Comparison of ENCODE assay signal across 8 cellular contexts in genomic region chr4:166594326-166594946, GRCh38.
DNase-seq lines count a peak whose midpoint lies in the region; ATAC-seq and TF ChIP-seq lines count a peak whose summit lies in the region.

No MANE protein-coding gene starts in this region.

- TF ChIP-seq CTCF in LNCAP (IDR thresholded peaks at IDR 0.05) (peak; percentile 60), SU-DHL-6 (IDR thresholded peaks at IDR 0.05; ENCODE audit: insufficient read depth, low read length, poor library complexity, severe bottlenecking) (peak; percentile 87), gastrocnemius medialis (IDR thresholded peaks at IDR 0.05 in 4 of 5, conservative IDR thresholded peaks at IDR 0.05 in 1 of 5) (no peak)

- peak overlapping the region; percentile 46; the same call in 1 of the 2 replicates for H3K27ac ChIP-seq in SU-DHL-6 (ENCODE audit: low read depth, low read length)
- H3K27ac ChIP-seq in gastrocnemius medialis = no peak overlapping the region
- no peak overlapping the region for H3K27ac ChIP-seq in naive thymus-derived CD4-positive, alpha-beta T cell (ENCODE audit: low read depth, low read length)

- no peaks in the 10 kb centered on the region for H3K4me1 Mint-ChIP-seq in naive thymus-derived CD4-positive, alpha-beta T cell

- H2AFZ ChIP-seq in SU-DHL-6 (ENCODE audit: low read depth, low read length, severe bottlenecking) = peak overlapping the region; percentile 62

- no peak overlapping the region for H3K4me3 Mint-ChIP-seq in naive thymus-derived CD4-positive, alpha-beta T cell

- H3K27me3 Mint-ChIP-seq in naive thymus-derived CD4-positive, alpha-beta T cell = no peaks in the 10 kb centered on the region

- CTCF ChIA-PET in naive thymus-derived CD4-positive, alpha-beta T cell (lab: Charles Lee) = no interaction called here

- no peaks in the 10 kb centered on the region for H3K9me2 ChIP-seq in SU-DHL-6 (replicated peaks; ENCODE audit: insufficient read depth, low read length)

- H3K36me3 ChIP-seq in SU-DHL-6 (ENCODE audit: low read length) = no peaks in the 10 kb centered on the region; the same call in 1 of the 2 replicates
- H3K36me3 ChIP-seq in gastrocnemius medialis = no peaks in the 10 kb centered on the region
- H3K36me3 ChIP-seq in naive thymus-derived CD4-positive, alpha-beta T cell (ENCODE audit: control insufficient read depth in 2 of 3, insufficient read depth in 3 of 3, low read length in 3 of 3) = no peaks in the 10 kb centered on the region

- H3K9me3 ChIP-seq in SU-DHL-6 (ENCODE audit: insufficient read depth, low read length) (no peaks in the 10 kb centered on the region), gastrocnemius medialis (no peaks in the 10 kb centered on the region)
- H3K9me3 ChIP-seq in naive thymus-derived CD4-positive, alpha-beta T cell (ENCODE audit: control insufficient read depth in 2 of 3, low read length in 3 of 3) = no peaks in the 10 kb centered on the region

- H3K79me2 ChIP-seq in SU-DHL-6 (ENCODE audit: insufficient read depth, low read length) = no peaks in the 10 kb centered on the region

- peak; percentile 67 for DNase-seq in G401 (ENCODE audit: low spot score)
- peak; percentile 76 for DNase-seq in iPS-NIHi11 (ENCODE audit: low spot score)
- no peak for DNase-seq in gastrocnemius medialis
- no peak for DNase-seq in naive thymus-derived CD4-positive, alpha-beta T cell

- H3K27ac Mint-ChIP-seq in naive thymus-derived CD4-positive, alpha-beta T cell = no peak overlapping the region

- no peaks in the 10 kb centered on the region for H3K36me3 Mint-ChIP-seq in naive thymus-derived CD4-positive, alpha-beta T cell

- H3K9me3 Mint-ChIP-seq in naive thymus-derived CD4-positive, alpha-beta T cell = peaks cover 0 to 14% (median 1%) of the 10 kb centered on the region in 11 donors

- H3K4me1 ChIP-seq in gastrocnemius medialis = no peaks in the 10 kb centered on the region
- H3K4me1 ChIP-seq in naive thymus-derived CD4-positive, alpha-beta T cell (ENCODE audit: control insufficient read depth in 2 of 2, insufficient read depth in 2 of 2, low read length in 2 of 2) = no peaks in the 10 kb centered on the region

- no peak for TF ChIP-seq POLR2A in gastrocnemius medialis (IDR thresholded peaks at IDR 0.05)

- H3K4me3 ChIP-seq in SU-DHL-6 (ENCODE audit: insufficient read depth, low read length, poor library complexity, severe bottlenecking) (no peak overlapping the region), gastrocnemius medialis (no peak overlapping the region)
- no peak overlapping the region for H3K4me3 ChIP-seq in naive thymus-derived CD4-positive, alpha-beta T cell (ENCODE audit: low read length)

- H3F3A ChIP-seq in SU-DHL-6 (ENCODE audit: insufficient read depth) = no peaks in the 10 kb centered on the region

- ATAC-seq in GM21529 (IDR thresholded peaks at IDR 0.05; ENCODE audit: unreplicated experiment) (peak; percentile 74), gastrocnemius medialis (no peak), GM21576 (IDR thresholded peaks at IDR 0.05; ENCODE audit: unreplicated experiment) (no peak)
- no peak for ATAC-seq in naive thymus-derived CD4-positive, alpha-beta T cell

- in situ Hi-C loops in G401 (cut with HindIII; ENCODE audit: low sequenced_read_pairs) (no loop called here), gastrocnemius medialis (cut with MboI; ENCODE audit: low sequenced_read_pairs in 4 of 4) (no loop called here)

- intact Hi-C loops in gastrocnemius medialis (cut with DNase I; ENCODE audit: low total_unique reads) = no loop called here
- intact Hi-C loops in naive thymus-derived CD4-positive, alpha-beta T cell (cut with micrococcal nuclease) = no loop called here

- POLR2A ChIA-PET in naive thymus-derived CD4-positive, alpha-beta T cell (lab: Charles Lee) = no interaction called here

- no peaks in the 10 kb centered on the region for H4K20me1 ChIP-seq in SU-DHL-6 (ENCODE audit: low read depth, low read length)

- no peaks in the 10 kb centered on the region for H3K27me3 ChIP-seq in SU-DHL-6 (ENCODE audit: low read length)
- no peaks in the 10 kb centered on the region for H3K27me3 ChIP-seq in gastrocnemius medialis
- H3K27me3 ChIP-seq in naive thymus-derived CD4-positive, alpha-beta T cell (ENCODE audit: control insufficient read depth in 2 of 2, insufficient read depth in 2 of 2, low read length in 2 of 2) = no peaks in the 10 kb centered on the region

- H3K9ac ChIP-seq in SU-DHL-6 (ENCODE audit: low read length) = no peak overlapping the region; the same call in 1 of the 2 replicates

- peak overlapping the region; percentile 44 for H3K4me2 ChIP-seq in SU-DHL-6 (ENCODE audit: low read depth, low read length, poor library complexity, severe bottlenecking)

Comparison
In these comparisons a context has a peak if more than half of its experiments do, and no peak if none do; other contexts are left out.
1. DNase-seq: peak in G401 (single experiment) and iPS-NIHi11 (single experiment); none in gastrocnemius medialis (0 of 2) and naive thymus-derived CD4-positive, alpha-beta T cell (0 of 9).
2. CTCF ChIP-seq: peak in LNCAP (single experiment) and SU-DHL-6 (single experiment); none in gastrocnemius medialis (0 of 5).